1 cellular context compared by ENCODE assay signal in the genomic region with DNA sequence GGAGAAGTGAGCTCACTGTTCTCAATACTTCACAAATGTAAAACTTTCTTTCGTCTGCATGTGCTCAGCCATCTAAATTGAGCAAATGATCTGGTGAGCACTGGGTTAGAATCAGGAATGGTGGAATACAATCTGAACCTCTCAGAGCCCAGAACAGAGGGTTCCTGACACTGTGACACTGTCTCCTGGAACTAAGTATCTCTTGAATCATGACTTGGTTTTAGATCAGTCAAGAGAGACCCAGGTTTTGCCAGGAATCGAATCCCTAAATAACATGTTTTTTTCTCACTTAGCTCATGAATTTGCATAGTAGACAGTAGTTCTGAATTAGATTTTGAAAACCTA.
TF ChIP-seq lines count a peak whose summit lies in the region.

No MANE protein-coding gene starts in this region.

TF ChIP-seq in endothelial cell of umbilical vein, 7 proteins besides CTCF, POLR2A, EP300 and RAD21:
- no peak for TF ChIP-seq POLR2AphosphoS5 (IDR thresholded peaks at IDR 0.05; ENCODE audit: insufficient read depth, low read depth, low read length)
- TF ChIP-seq, protein P1, sequence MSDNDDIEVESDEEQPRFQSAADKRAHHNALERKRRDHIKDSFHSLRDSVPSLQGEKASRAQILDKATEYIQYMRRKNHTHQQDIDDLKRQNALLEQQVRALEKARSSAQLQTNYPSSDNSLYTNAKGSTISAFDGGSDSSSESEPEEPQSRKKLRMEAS (IDR thresholded peaks at IDR 0.05; ENCODE audit: insufficient read depth, insufficient read length) = no peak
- TF ChIP-seq FOS (IDR thresholded peaks at IDR 0.05; ENCODE audit: borderline replicate concordance, insufficient read depth, low read length) = no peak
- TF ChIP-seq GATA2 (IDR thresholded peaks at IDR 0.05; ENCODE audit: insufficient read depth, insufficient read length, low read depth, low read length) = no peak
- no peak for TF ChIP-seq EZH2 (IDR thresholded peaks at IDR 0.05; ENCODE audit: borderline replicate concordance, low read depth, low read length, severe bottlenecking)
- no peak for TF ChIP-seq JUN (IDR thresholded peaks at IDR 0.05; ENCODE audit: borderline replicate concordance, insufficient read depth, insufficient read length, low read depth)
- no peak for TF ChIP-seq MYC (IDR thresholded peaks at IDR 0.05; ENCODE audit: low read depth, low read length)
TF ChIP-seq in endothelial cell of umbilical vein: peak in this region for 0.
